Comparison of ENCODE assay signal across 8 cellular contexts in the genomic region with DNA sequence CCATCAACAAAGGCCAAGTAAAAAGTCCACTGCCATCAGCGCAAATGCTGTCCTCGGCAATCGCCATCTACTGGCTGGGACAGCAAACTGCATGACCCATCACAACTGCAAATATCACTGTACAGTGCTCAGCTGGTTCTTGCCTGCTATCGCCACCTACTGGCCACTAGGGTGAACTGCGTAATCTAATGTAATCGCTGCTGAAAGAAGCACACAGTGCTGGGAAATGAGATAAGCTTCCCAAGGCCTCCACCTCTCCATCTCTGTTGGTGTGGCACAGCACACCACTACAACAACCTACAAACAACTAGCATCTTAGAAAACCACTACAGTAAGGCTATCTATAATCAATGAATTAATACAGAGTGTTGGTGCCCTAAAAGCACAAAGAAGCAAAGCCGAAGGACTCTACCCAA.
DNase-seq lines count a peak whose midpoint lies in the region; ATAC-seq, FAIRE-seq and TF ChIP-seq lines count a peak whose summit lies in the region.

No MANE protein-coding gene starts in this region.

- FAIRE-seq in A204.1 (lab: Jason Lieb, UNC), result peak; percentile 83

- DNase-seq in NCI-H1436 treated with DMSO at 0.1 percent for 48 hours (lab: John Stamatoyannopoulos, UW), result peak; percentile 1
- DNase-seq in T-helper 17 cell, result peak; percentile 10 to 19 (median 18)
- DNase-seq in astrocyte of the spinal cord (ENCODE audit: low read depth, low spot score), result peak; percentile 67
- DNase-seq in inferior parietal cortex (ENCODE audit: extremely low spot score), result peak; percentile 27
- DNase-seq in stimulated activated CD4-positive, alpha-beta T cell treated with anti-CD3 and anti-CD28 coated beads, Interleukin-1b, Interleukin-23, amount 100 ng/mL, for 24 hours (ENCODE audit: low read depth in 4 of 4, low spot score in 1 of 4), result peak; percentile 10 to 30 (median 18)

- H3K4me3 ChIP-seq in astrocyte of the spinal cord (ENCODE audit: low read depth, low read length), result no peak overlapping the region

- ATAC-seq in GM18505 (IDR thresholded peaks at IDR 0.05; ENCODE audit: unreplicated experiment) (peak; percentile 98), HG02884 (IDR thresholded peaks at IDR 0.05; ENCODE audit: unreplicated experiment) (peak; percentile 98), T-helper 17 cell (peak; percentile 95)

- no peaks in the 10 kb centered on the region for H3K4me1 Mint-ChIP-seq in T-helper 17 cell

- H3K9me3 ChIP-seq in T-helper 17 cell (ENCODE audit: control insufficient read depth, low read length, poor library complexity, severe bottlenecking), result no peaks in the 10 kb centered on the region

- in situ Hi-C loops in astrocyte of the spinal cord (cut with HindIII; ENCODE audit: low sequenced_read_pairs), result no loop called here

- no peaks in the 10 kb centered on the region for H3K27me3 Mint-ChIP-seq in T-helper 17 cell

- no peak for TF ChIP-seq POLR2A in GM18505 (IDR thresholded peaks at IDR 0.05; ENCODE audit: borderline replicate concordance, extremely low read depth, insufficient read depth, insufficient read length)

- no peaks in the 10 kb centered on the region for H3K36me3 Mint-ChIP-seq in T-helper 17 cell (ENCODE audit: low read depth)

- TF ChIP-seq CTCF in astrocyte of the spinal cord (IDR thresholded peaks at IDR 0.05; ENCODE audit: low read depth, low read length), result peak; percentile 96

- H3K27ac Mint-ChIP-seq in T-helper 17 cell, result no peak overlapping the region

- no peak overlapping the region for H3K4me3 Mint-ChIP-seq in T-helper 17 cell

Comparison
In these comparisons a context has a peak if more than half of its experiments do, and no peak if none do; other contexts are left out.
1. DNase-seq: peak in every context shown above with its lines; median percentile 67 in astrocyte of the spinal cord; 27 in inferior parietal cortex; 18 in stimulated activated CD4-positive, alpha-beta T cell treated with anti-CD3 and anti-CD28 coated beads, Interleukin-1b, Interleukin-23, amount 100 ng/mL, for 24 hours; 18 in T-helper 17 cell; 1 in NCI-H1436 treated with DMSO at 0.1 percent for 48 hours.